Comparison of ENCODE assay signal across 22 cellular contexts in genomic region chr6:161866570-161866969, GRCh38.
"Had no signal": no experiment of that assay in that cellular context is flagged by ENCODE, and none has a peak within 500 bp of the region (broad histone marks: within the 10 kb centered on the region; RNA-seq: fewer than 3 reads in every experiment).

No MANE protein-coding gene starts in this region.

- H3K4me1 Mint-ChIP-seq: endodermal cell, mesothelial cell of epicardium had no signal

- H3K4me3 ChIP-seq: esophagus squamous epithelium, gastrocnemius medialis, heart right ventricle, lower lobe of right lung had no signal

- H3K9me3 Mint-ChIP-seq: endodermal cell had no signal

- H3K4me3 Mint-ChIP-seq: dendritic cell treated with granulocyte-macrophage colony-stimulating factor and Interleukin-4, amounts not matched to agents 40 ng/mL and 50 ng/mL, for 4 days; effector memory CD8-positive, alpha-beta T cell; endodermal cell; mesothelial cell of epicardium had no signal

- ATAC-seq: effector memory CD8-positive, alpha-beta T cell; esophagus mucosa; gastrocnemius medialis; heart right ventricle; left cardiac atrium; left lobe of liver; left ventricle myocardium superior; lower lobe of right lung had no signal

- H3K36me3 ChIP-seq: esophagus squamous epithelium, gastrocnemius medialis, heart right ventricle, lower lobe of right lung had no signal

- H3K27ac Mint-ChIP-seq: dendritic cell treated with granulocyte-macrophage colony-stimulating factor and Interleukin-4, amounts not matched to agents 40 ng/mL and 50 ng/mL, for 4 days; effector memory CD8-positive, alpha-beta T cell; endodermal cell; mesothelial cell of epicardium had no signal

- H3K27ac ChIP-seq: epithelial cell of prostate, esophagus squamous epithelium, gastrocnemius medialis, heart right ventricle, lower lobe of right lung had no signal

- H3K4me1 ChIP-seq: esophagus squamous epithelium, gastrocnemius medialis, heart right ventricle, lower lobe of right lung had no signal

- H3K36me3 Mint-ChIP-seq: mesothelial cell of epicardium had no signal

- H3K27me3 Mint-ChIP-seq: dendritic cell treated with granulocyte-macrophage colony-stimulating factor and Interleukin-4, amounts not matched to agents 40 ng/mL and 50 ng/mL, for 4 days; effector memory CD8-positive, alpha-beta T cell had no signal

- DNase-seq: cortex of kidney; effector CD8-positive, alpha-beta T cell; effector memory CD8-positive, alpha-beta T cell; endodermal cell; erythroblast; esophagus squamous epithelium; foreskin fibroblast; foreskin melanocyte; gastrocnemius medialis; glutamatergic neuron; head of caudate nucleus; heart right ventricle; hippocampal formation; left cardiac atrium; left ventricle myocardium superior; lower lobe of right lung; mesenchymal stem cell had no signal

- H3K27me3 ChIP-seq: esophagus squamous epithelium, gastrocnemius medialis, heart right ventricle had no signal

- H3K9me3 ChIP-seq: esophagus squamous epithelium, gastrocnemius medialis, lower lobe of right lung had no signal
